In genomic region chr1:60915441-60915840, GRCh38 we compare ENCODE assay signal across 21 cellular contexts.
DNase-seq lines count a peak whose midpoint lies in the region; ATAC-seq and TF ChIP-seq lines count a peak whose summit lies in the region.
"Had no signal": no experiment of that assay in that cellular context is flagged by ENCODE, and none has a peak within 500 bp of the region (broad histone marks: within the 10 kb centered on the region; RNA-seq: fewer than 3 reads in every experiment).

No MANE protein-coding gene starts in this region.

- peak overlapping the region; percentile 62 for H3K27ac ChIP-seq in left ventricle myocardium inferior (replicated peaks)
- no peak overlapping the region for H3K27ac ChIP-seq in colonic mucosa
- H3K27ac ChIP-seq: A549; BLaER1 treated with 17β-estradiol and CSF1 and Interleukin-3, amounts not matched to agents 10 nM and 100 nM; GM23248 had no signal

- no peak overlapping the region for H3K4me3 ChIP-seq in left ventricle myocardium inferior
- H3K4me3 ChIP-seq in mucosa of descending colon, result no peak overlapping the region
- no peak overlapping the region for H3K4me3 ChIP-seq in colonic mucosa
- H3K4me3 ChIP-seq: A549; BLaER1 treated with 17β-estradiol and CSF1 and Interleukin-3, amounts not matched to agents 10 nM and 100 nM; GM12878; GM23248 had no signal

- TF ChIP-seq CTCF in left ventricle myocardium inferior (IDR thresholded peaks at IDR 0.05; ENCODE audit: borderline replicate concordance) (no peak), mucosa of descending colon (IDR thresholded peaks at IDR 0.05) (no peak), colonic mucosa (IDR thresholded peaks at IDR 0.05) (no peak)

- intact Hi-C loops in left ventricle myocardium inferior (cut with micrococcal nuclease) (no loop called here), left ventricle myocardium superior (cut with micrococcal nuclease) (no loop called here), mucosa of descending colon (cut with DNase I, micrococcal nuclease) (no loop called here), colonic mucosa (cut with DNase I) (no loop called here)

- peaks cover 29% of the 10 kb centered on the region for H3K4me1 ChIP-seq in left ventricle myocardium inferior
- no peaks in the 10 kb centered on the region for H3K4me1 ChIP-seq in mucosa of descending colon (ENCODE audit: low read depth)
- H3K4me1 ChIP-seq in colonic mucosa, result no peaks in the 10 kb centered on the region
- H3K4me1 ChIP-seq: A549 had no signal

- no peak for DNase-seq in left ventricle myocardium inferior
- no peak for DNase-seq in left ventricle myocardium superior
- DNase-seq in SK-N-DZ (ENCODE audit: low spot score), result peak; percentile 17
- peak in 1 of 3 donors; percentile 55 for DNase-seq in mucosa of descending colon
- no peak for DNase-seq in MV-4-11 (lab: John Stamatoyannopoulos, UW)
- no peak for DNase-seq in colonic mucosa
- DNase-seq: 8988T; ACHN; AML-193; BE2C; CD4-positive, alpha-beta T cell; CD8-positive, alpha-beta memory T cell; DMS79; EL; GDM1; GM23248; H9 had no signal

- H3K9me3 ChIP-seq in left ventricle myocardium inferior (replicated peaks) (no peaks in the 10 kb centered on the region), mucosa of descending colon (no peaks in the 10 kb centered on the region), colonic mucosa (no peaks in the 10 kb centered on the region)
- H3K9me3 ChIP-seq: A549, BE2C had no signal

- no peak for ATAC-seq in left ventricle myocardium superior
- peak; percentile 74 for ATAC-seq in mucosa of descending colon
- ATAC-seq: A549, GM12878, HCT116 had no signal

- H3K9ac ChIP-seq in colonic mucosa (ENCODE audit: low read depth in 2 of 2, low read length in 2 of 2), result no peak overlapping the region
- H3K9ac ChIP-seq: BLaER1 treated with 17β-estradiol and CSF1 and Interleukin-3, amounts not matched to agents 10 nM and 100 nM; GM23248 had no signal

- H3K36me3 ChIP-seq in left ventricle myocardium inferior, result no peaks in the 10 kb centered on the region
- no peaks in the 10 kb centered on the region for H3K36me3 ChIP-seq in mucosa of descending colon (ENCODE audit: low read depth)
- H3K36me3 ChIP-seq in colonic mucosa, result no peaks in the 10 kb centered on the region
- H3K36me3 ChIP-seq: BE2C; BLaER1 treated with 17β-estradiol and CSF1 and Interleukin-3, amounts not matched to agents 10 nM and 100 nM had no signal

- H3K27me3 ChIP-seq in left ventricle myocardium inferior (ENCODE audit: low read depth) (no peaks in the 10 kb centered on the region), colonic mucosa (no peaks in the 10 kb centered on the region)
- H3K27me3 ChIP-seq: BE2C; BLaER1 treated with 17β-estradiol and CSF1 and Interleukin-3, amounts not matched to agents 10 nM and 100 nM had no signal
